In genomic region chr3:13544951-13545651, GRCh38 we compare ENCODE assay signal across 15 cellular contexts. TPM values are rescaled to one million over a fixed set of nuclear protein-coding genes. Genes with fewer than 3 reads are reported as not detected.
A peak's percentile ranks its signal among the peaks of the same experiment; 100 is the strongest.
DNase-seq lines count a peak whose midpoint lies in the region; ATAC-seq, FAIRE-seq and TF ChIP-seq lines count a peak whose summit lies in the region.
"Had no signal": no experiment of that assay in that cellular context is flagged by ENCODE, and none has a peak within 500 bp of the region (broad histone marks: within the 10 kb centered on the region; RNA-seq: fewer than 3 reads in every experiment).

No MANE protein-coding gene starts in this region.

- 40% methylated on average over 9 of the region's 9 CpGs for WGBS in K562 (ENCODE audit: insufficient coverage, low coverage, missing lambda C conversion rate)

- CTCF ChIA-PET in K562 (lab: Yijun Ruan, JAX; ENCODE audit: low intra/inter-chr PET ratio), result interaction anchor here (0.5 kb wide), 1 partner anchor 62 kb away, joined by 3 read pairs; no protein-coding TSS in a partner anchor

- TF ChIP-seq RAD21 in K562 (CRISPR knock-in tag; conservative IDR thresholded peaks at IDR 0.05 in 1 of 2, IDR thresholded peaks at IDR 0.05 in 1 of 2), result no peak

- no peaks in the 10 kb centered on the region for H3K9me3 ChIP-seq in K562 (replicated peaks; ENCODE audit: control insufficient read depth, insufficient read depth, low read depth, low read length)
- H3K9me3 ChIP-seq: body of pancreas, tibial nerve had no signal

- H2AFZ ChIP-seq in K562 (ENCODE audit: low read depth, low read length), result no peak overlapping the region

- peak overlapping the region; percentile 17 for H3K4me3 ChIP-seq in Jurkat, Clone E6-1 (ENCODE audit: low read length)
- H3K4me3 ChIP-seq in K562, result no peak overlapping the region
- H3K4me3 ChIP-seq: body of pancreas, tibial nerve had no signal

- no TSS peak for BruUV-seq in K562 (replicated peaks; lab: Mats Ljungman, UMichigan)

- H3K4me1 ChIP-seq in K562 (replicated peaks in 1 of 2; ENCODE audit: control insufficient read depth in 2 of 2, insufficient read depth in 2 of 2, low read length in 2 of 2), result peaks cover 19 to 33% of the 10 kb centered on the region in 2 experiments; a peak in 4 of 5 replicates

- ATAC-seq in K562 (no peak), GM21360 (IDR thresholded peaks at IDR 0.05; ENCODE audit: unreplicated experiment) (no peak)
- ATAC-seq: body of pancreas had no signal

- in situ Hi-C loops in K562 (cut with MboI), result no loop called here

- H3K27me3 ChIP-seq in K562 (ENCODE audit: control insufficient read depth in 2 of 2, insufficient read depth in 2 of 2, low read length in 2 of 2), result peaks cover 2 to 22% of the 10 kb centered on the region in 2 experiments; a peak in 3 of 5 replicates
- H3K27me3 ChIP-seq: tibial nerve had no signal

- H3K36me3 ChIP-seq in K562 (ENCODE audit: control insufficient read depth, insufficient read depth, low read length), result no peaks in the 10 kb centered on the region
- H3K36me3 ChIP-seq: tibial nerve had no signal

- H3K27ac ChIP-seq in K562 (ENCODE audit: extremely low read depth, low read depth, low read length), result no peak overlapping the region
- H3K27ac ChIP-seq: body of pancreas had no signal

- H3K27ac Mint-ChIP-seq in osteocyte (ENCODE audit: unreplicated experiment), result peak overlapping the region; percentile 87
- H3K27ac Mint-ChIP-seq: activated CD4-positive, alpha-beta memory T cell treated with anti-CD3 and anti-CD28 coated beads, Interleukin-2, amount 10 ng/mL, durations not matched to agents 7 days and 5 days; dendritic cell treated with granulocyte-macrophage colony-stimulating factor and Interleukin-4, amounts not matched to agents 40 ng/mL and 50 ng/mL, for 4 days had no signal

- peaks cover 26% of the 10 kb centered on the region for H4K20me1 ChIP-seq in K562 (replicated peaks; ENCODE audit: control insufficient read depth, insufficient read depth, low read length)

- H3K27me3 Mint-ChIP-seq in osteocyte (ENCODE audit: unreplicated experiment), result no peaks in the 10 kb centered on the region

- H3K4me2 ChIP-seq in K562 (ENCODE audit: insufficient read depth, low read length), result no peak overlapping the region

- TF ChIP-seq POLR2A in K562 (conservative IDR thresholded peaks at IDR 0.05), result no peak

- H3K9ac ChIP-seq in K562 (ENCODE audit: insufficient read depth in 1 of 2, low read depth in 2 of 2, low read length in 2 of 2), result peak overlapping the region in 1 of 2 experiments; percentile 11; a peak in 1 of 4 replicates

- no peak for TF ChIP-seq EP300 in K562 (IDR thresholded peaks at IDR 0.05; ENCODE audit: low read length)

- POLR2A ChIA-PET in K562 (lab: Yijun Ruan, JAX), result interaction anchor here (0.5 to 1.6 kb wide), 5 partner anchors 12 to 738 kb away, joined by 3 to 5 read pairs (median 3); no protein-coding TSS in a partner anchor

- H3K36me3 Mint-ChIP-seq in osteocyte (ENCODE audit: unreplicated experiment), result peaks cover 3% of the 10 kb centered on the region

- intact Hi-C loops in K562 (cut with micrococcal nuclease), result no loop called here

- H3K4me1 Mint-ChIP-seq in osteocyte (ENCODE audit: unreplicated experiment), result peaks cover 83% of the 10 kb centered on the region

- H3K9me1 ChIP-seq in K562 (ENCODE audit: control insufficient read depth, insufficient read depth, low read length), result peaks cover 3% of the 10 kb centered on the region

- H3K79me2 ChIP-seq in K562 (ENCODE audit: control insufficient read depth, insufficient read depth, low read length), result no peaks in the 10 kb centered on the region

- no peaks in the 10 kb centered on the region for H3K9me3 Mint-ChIP-seq in osteocyte (ENCODE audit: unreplicated experiment)
- H3K9me3 Mint-ChIP-seq: dendritic cell treated with granulocyte-macrophage colony-stimulating factor and Interleukin-4, amounts not matched to agents 40 ng/mL and 50 ng/mL, for 4 days had no signal

- peak; percentile 56 for FAIRE-seq in K562 (lab: Jason Lieb, UNC)
- FAIRE-seq: GM19239 had no signal

- H3K4me3 Mint-ChIP-seq in osteocyte (ENCODE audit: unreplicated experiment), result no peak overlapping the region
- H3K4me3 Mint-ChIP-seq: activated CD4-positive, alpha-beta memory T cell treated with anti-CD3 and anti-CD28 coated beads, Interleukin-2, amount 10 ng/mL, durations not matched to agents 7 days and 5 days; dendritic cell treated with granulocyte-macrophage colony-stimulating factor and Interleukin-4, amounts not matched to agents 40 ng/mL and 50 ng/mL, for 4 days had no signal

- DNase-seq in GDM1 (lab: John Stamatoyannopoulos, UW) (peak; percentile 21), K562 (ENCODE audit: extremely low read depth in 1 of 4, low spot score in 3 of 4) (no peak), osteocyte (ENCODE audit: extremely low spot score, unreplicated experiment) (no peak), AG08396 (ENCODE audit: low spot score) (no peak)
- DNase-seq in Jurkat, Clone E6-1 (ENCODE audit: low read depth, low spot score), result peak; percentile 71
- no peak for DNase-seq in effector CD8-positive, alpha-beta T cell (lab: John Stamatoyannopoulos, UW)
- DNase-seq: MV-4-11, NCI-H2081, NCI-H748 treated with DMSO at 0.1 percent for 48 hours had no signal

- no peak for TF ChIP-seq CTCF in K562 (IDR thresholded peaks at IDR 0.05 in 2 of 3, conservative IDR thresholded peaks at IDR 0.05 in 1 of 3; ENCODE audit: insufficient read depth in 2 of 3, low read depth in 1 of 3, low read length in 3 of 3)
- TF ChIP-seq CTCF in osteocyte (IDR thresholded peaks at IDR 0.05), result no peak

TF ChIP-seq in K562, 482 proteins besides CTCF, POLR2A, EP300 and RAD21:
- TF ChIP-seq KDM2B (CRISPR knock-in tag; IDR thresholded peaks at IDR 0.05), result no peak
- no peak for TF ChIP-seq POLR2B (IDR thresholded peaks at IDR 0.05; ENCODE audit: low read depth, partially characterized antibody)
- TF ChIP-seq ESRRB (CRISPR knock-in tag; IDR thresholded peaks at IDR 0.05; ENCODE audit: borderline replicate concordance), result no peak
- no peak for TF ChIP-seq HDAC3 (IDR thresholded peaks at IDR 0.05; ENCODE audit: borderline replicate concordance, partially characterized antibody)
- no peak for TF ChIP-seq SMARCC2 (IDR thresholded peaks at IDR 0.05; ENCODE audit: low read depth)

RNA-seq across cellular contexts. Expression of gene FBLN2, which starts 3.8 kb away (rescaled TPM):
- polyA plus RNA-seq in Jurkat, Clone E6-1 (2012; ENCODE audit: insufficient read depth, insufficient read length), result 71.5 TPM
- total RNA-seq in K562 (2011; cell fraction: chromatin; rRNA removed; ENCODE audit: low replicate concordance), result 0.32 and 0.72 TPM in 2 replicates
- total RNA-seq in K562 (2011; cell fraction: nucleolus; rRNA removed), result 0.53 and 1.5 TPM in 2 replicates
- total RNA-seq in K562 (2011; cell fraction: nucleoplasm; rRNA removed), result 0.15 and 0.23 TPM in 2 replicates
- not detected in 2 replicates for total RNA-seq in K562 (2014; rRNA removed)
- not detected in 2 replicates for total RNA-seq in K562 (2014; rRNA removed; fragmentation: Illumina TruSeq; extraction: Trizol)
- total RNA-seq in K562 (2015; rRNA removed; fragmentation: Illumina TruSeq; extraction: Trizol), result not detected in 2 replicates
- 0.04 and 0.13 TPM in 2 replicates for total RNA-seq in K562 (2021)
- polyA plus RNA-seq in K562 (2011; rRNA removed), result 0.10 and 0.14 TPM in 2 replicates
- polyA plus RNA-seq in K562 (2011; cell fraction: cytosol; rRNA removed), result 0.18 and 0.64 TPM in 2 replicates
- polyA plus RNA-seq in K562 (2011; cell fraction: nucleus; rRNA removed), result 0.11 and 0.82 TPM in 2 replicates
- 0.04 and 0.08 TPM in 2 replicates for polyA plus RNA-seq in K562 (2012)
- not detected in 2 replicates for polyA plus RNA-seq in K562 (2014; fragmentation: Illumina TruSeq; extraction: Trizol)
- polyA plus RNA-seq in K562 (2014; fragmentation: Nextera tagmentation; extraction: Ambion mirVana), result not detected
- 0.03 TPM in 1 of 2 replicates, not detected in the other for polyA plus RNA-seq in K562 (2014; rRNA removed)
- polyA minus RNA-seq in K562 (2011; rRNA and poly(A)+ RNA removed), result 0.21 TPM in 1 of 2 replicates, not detected in the other
- 0.19 TPM in 1 of 2 replicates, not detected in the other for polyA minus RNA-seq in K562 (2011; cell fraction: cytosol; rRNA and poly(A)+ RNA removed)
- 0.11 and 0.13 TPM in 2 replicates for polyA minus RNA-seq in K562 (2011; cell fraction: nucleus; rRNA and poly(A)+ RNA removed)
- total RNA-seq in osteocyte, result 215 and 251 TPM in 2 replicates
- total RNA-seq: activated CD4-positive, alpha-beta memory T cell treated with anti-CD3 and anti-CD28 coated beads, Interleukin-2, amount 10 ng/mL, durations not matched to agents 7 days and 5 days had no signal

Comparison
In these comparisons a context has a peak if more than half of its experiments do, and no peak if none do; other contexts are left out.
1. DNase-seq: peak in GDM1 (single experiment) and Jurkat, Clone E6-1 (single experiment); none in K562 (0 of 4), osteocyte (single experiment), AG08396 (single experiment) and effector CD8-positive, alpha-beta T cell (single experiment).
2. RNA of gene FBLN2, which starts 3.8 kb away (total RNA-seq): 215 to 251 TPM in osteocyte; 0.04 to 1.5 TPM in K562; every median in the first group is over 10 times any median in the second.